Comparison of ENCODE assay signal across 1 cellular context in the genomic region with DNA sequence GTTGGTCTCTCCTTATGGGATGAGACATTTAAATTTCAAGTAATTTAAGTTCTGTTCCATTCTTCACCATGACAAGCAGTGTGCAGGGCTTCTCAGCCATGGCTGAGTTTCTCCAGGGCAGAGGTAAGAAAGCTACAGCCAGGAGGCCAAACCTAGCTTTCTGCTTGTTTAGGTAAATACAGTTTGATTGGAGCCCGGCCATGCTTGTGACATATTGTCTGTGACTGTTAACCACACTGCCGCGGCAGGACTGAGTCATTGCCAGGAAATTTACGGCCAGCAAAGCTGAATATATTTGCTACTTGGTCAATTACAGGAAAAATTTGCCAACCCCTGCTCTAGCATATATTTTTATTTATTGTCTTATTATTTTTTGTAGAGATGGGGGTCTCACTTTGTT.
TF ChIP-seq lines count a peak whose summit lies in the region.

No MANE protein-coding gene starts in this region.

TF ChIP-seq in HCT116, 20 proteins besides CTCF, POLR2A, EP300 and RAD21:
- TF ChIP-seq, protein P1, sequence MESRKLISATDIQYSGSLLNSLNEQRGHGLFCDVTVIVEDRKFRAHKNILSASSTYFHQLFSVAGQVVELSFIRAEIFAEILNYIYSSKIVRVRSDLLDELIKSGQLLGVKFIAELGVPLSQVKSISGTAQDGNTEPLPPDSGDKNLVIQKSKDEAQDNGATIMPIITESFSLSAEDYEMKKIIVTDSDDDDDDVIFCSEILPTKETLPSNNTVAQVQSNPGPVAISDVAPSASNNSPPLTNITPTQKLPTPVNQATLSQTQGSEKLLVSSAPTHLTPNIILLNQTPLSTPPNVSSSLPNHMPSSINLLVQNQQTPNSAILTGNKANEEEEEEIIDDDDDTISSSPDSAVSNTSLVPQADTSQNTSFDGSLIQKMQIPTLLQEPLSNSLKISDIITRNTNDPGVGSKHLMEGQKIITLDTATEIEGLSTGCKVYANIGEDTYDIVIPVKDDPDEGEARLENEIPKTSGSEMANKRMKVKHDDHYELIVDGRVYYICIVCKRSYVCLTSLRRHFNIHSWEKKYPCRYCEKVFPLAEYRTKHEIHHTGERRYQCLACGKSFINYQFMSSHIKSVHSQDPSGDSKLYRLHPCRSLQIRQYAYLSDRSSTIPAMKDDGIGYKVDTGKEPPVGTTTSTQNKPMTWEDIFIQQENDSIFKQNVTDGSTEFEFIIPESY (IDR thresholded peaks at IDR 0.05; ENCODE audit: extremely low read depth, insufficient replicate concordance, low read length), result no peak
- TF ChIP-seq TCF7L2 (IDR thresholded peaks at IDR 0.05; ENCODE audit: borderline replicate concordance, extremely low read depth, insufficient read depth, insufficient read length) (no peak), POLR2AphosphoS5 (IDR thresholded peaks at IDR 0.05; ENCODE audit: low read depth, low read length) (no peak), CEBPB (IDR thresholded peaks at IDR 0.05; ENCODE audit: low read depth) (no peak), FOSL1 (IDR thresholded peaks at IDR 0.05; ENCODE audit: low read depth) (no peak), JUND (IDR thresholded peaks at IDR 0.05) (no peak), EZH2 (IDR thresholded peaks at IDR 0.05) (no peak), EZH2phosphoT487 (IDR thresholded peaks at IDR 0.05; ENCODE audit: borderline replicate concordance) (no peak), ZNF274 (IDR thresholded peaks at IDR 0.05; ENCODE audit: low read depth, low read length) (no peak), ZFX (IDR thresholded peaks at IDR 0.05) (no peak), ELF1 (IDR thresholded peaks at IDR 0.05; ENCODE audit: borderline replicate concordance, low read depth) (no peak), SP1 (IDR thresholded peaks at IDR 0.05; ENCODE audit: low read depth) (no peak), SIN3A (IDR thresholded peaks at IDR 0.05; ENCODE audit: low read depth) (no peak), CBX3 (IDR thresholded peaks at IDR 0.05; ENCODE audit: low read depth) (no peak)
- TF ChIP-seq, protein P2, sequence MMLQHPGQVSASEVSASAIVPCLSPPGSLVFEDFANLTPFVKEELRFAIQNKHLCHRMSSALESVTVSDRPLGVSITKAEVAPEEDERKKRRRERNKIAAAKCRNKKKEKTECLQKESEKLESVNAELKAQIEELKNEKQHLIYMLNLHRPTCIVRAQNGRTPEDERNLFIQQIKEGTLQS (IDR thresholded peaks at IDR 0.05), result no peak
- TF ChIP-seq, protein P3, sequence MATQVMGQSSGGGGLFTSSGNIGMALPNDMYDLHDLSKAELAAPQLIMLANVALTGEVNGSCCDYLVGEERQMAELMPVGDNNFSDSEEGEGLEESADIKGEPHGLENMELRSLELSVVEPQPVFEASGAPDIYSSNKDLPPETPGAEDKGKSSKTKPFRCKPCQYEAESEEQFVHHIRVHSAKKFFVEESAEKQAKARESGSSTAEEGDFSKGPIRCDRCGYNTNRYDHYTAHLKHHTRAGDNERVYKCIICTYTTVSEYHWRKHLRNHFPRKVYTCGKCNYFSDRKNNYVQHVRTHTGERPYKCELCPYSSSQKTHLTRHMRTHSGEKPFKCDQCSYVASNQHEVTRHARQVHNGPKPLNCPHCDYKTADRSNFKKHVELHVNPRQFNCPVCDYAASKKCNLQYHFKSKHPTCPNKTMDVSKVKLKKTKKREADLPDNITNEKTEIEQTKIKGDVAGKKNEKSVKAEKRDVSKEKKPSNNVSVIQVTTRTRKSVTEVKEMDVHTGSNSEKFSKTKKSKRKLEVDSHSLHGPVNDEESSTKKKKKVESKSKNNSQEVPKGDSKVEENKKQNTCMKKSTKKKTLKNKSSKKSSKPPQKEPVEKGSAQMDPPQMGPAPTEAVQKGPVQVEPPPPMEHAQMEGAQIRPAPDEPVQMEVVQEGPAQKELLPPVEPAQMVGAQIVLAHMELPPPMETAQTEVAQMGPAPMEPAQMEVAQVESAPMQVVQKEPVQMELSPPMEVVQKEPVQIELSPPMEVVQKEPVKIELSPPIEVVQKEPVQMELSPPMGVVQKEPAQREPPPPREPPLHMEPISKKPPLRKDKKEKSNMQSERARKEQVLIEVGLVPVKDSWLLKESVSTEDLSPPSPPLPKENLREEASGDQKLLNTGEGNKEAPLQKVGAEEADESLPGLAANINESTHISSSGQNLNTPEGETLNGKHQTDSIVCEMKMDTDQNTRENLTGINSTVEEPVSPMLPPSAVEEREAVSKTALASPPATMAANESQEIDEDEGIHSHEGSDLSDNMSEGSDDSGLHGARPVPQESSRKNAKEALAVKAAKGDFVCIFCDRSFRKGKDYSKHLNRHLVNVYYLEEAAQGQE (IDR thresholded peaks at IDR 0.05; ENCODE audit: low read depth), result no peak
